12 cellular contexts compared by ENCODE assay signal in genomic region chr10:123146013-123146891, GRCh38. TPM values are rescaled to one million over a fixed set of nuclear protein-coding genes. Genes with fewer than 3 reads are reported as not detected.
A peak's percentile ranks its signal among the peaks of the same experiment; 100 is the strongest.
DNase-seq lines count a peak whose midpoint lies in the region; ATAC-seq and TF ChIP-seq lines count a peak whose summit lies in the region.
"Had no signal": no experiment of that assay in that cellular context is flagged by ENCODE, and none has a peak within 500 bp of the region (broad histone marks: within the 10 kb centered on the region; RNA-seq: fewer than 3 reads in every experiment).

No MANE protein-coding gene starts in this region.

- CTCF ChIA-PET in WTC11 (lab: Charles Lee), result interaction anchor here (0.6 to 2.0 kb wide), 4 partner anchors 8 to 283 kb away, joined by 3 to 11 read pairs (median 6); partner anchors contain the start of gene BUB3

- intact Hi-C loops in uterus (cut with DNase I; ENCODE audit: low total_unique reads), result no loop called here

- no peaks in the 10 kb centered on the region for H3K36me3 ChIP-seq in iPS-18a (ENCODE audit: control insufficient read depth, low read depth, low read length)
- no peaks in the 10 kb centered on the region for H3K36me3 ChIP-seq in uterus
- no peaks in the 10 kb centered on the region for H3K36me3 ChIP-seq in MG63
- H3K36me3 ChIP-seq: SJCRH30 had no signal

- H3K9me3 Mint-ChIP-seq in stimulated activated naive CD8-positive, alpha-beta T cell treated with anti-CD3 and anti-CD28 coated beads, Interleukin-15, Interleukin-2, amounts not matched to agents 100 ng/mL and 50 ng/mL, for 24 hours, result no peaks in the 10 kb centered on the region
- no peaks in the 10 kb centered on the region for H3K9me3 Mint-ChIP-seq in WTC11
- H3K9me3 Mint-ChIP-seq in stimulated activated memory B cell treated with anti-CD40 and anti-IgM and Interleukin-4, amounts not matched to agents 10 μg/mL and 1 μg/mL and 100 μg/mL, for 72 hours, result peaks cover 2% of the 10 kb centered on the region

- H3K4me1 Mint-ChIP-seq in stimulated activated naive CD8-positive, alpha-beta T cell treated with anti-CD3 and anti-CD28 coated beads, Interleukin-15, Interleukin-2, amounts not matched to agents 100 ng/mL and 50 ng/mL, for 24 hours (ENCODE audit: low read depth), result peaks cover 63% of the 10 kb centered on the region
- H3K4me1 Mint-ChIP-seq in WTC11, result peaks cover 68% of the 10 kb centered on the region
- H3K4me1 Mint-ChIP-seq in stimulated activated memory B cell treated with anti-CD40 and anti-IgM and Interleukin-4, amounts not matched to agents 10 μg/mL and 1 μg/mL and 100 μg/mL, for 72 hours, result peaks cover 24% of the 10 kb centered on the region

- H3K4me3 ChIP-seq in iPS-18a (ENCODE audit: low read length) (peak overlapping the region; percentile 9), uterus (no peak overlapping the region), MG63 (no peak overlapping the region)
- H3K4me3 ChIP-seq: SJCRH30 had no signal

- peak overlapping the region; percentile 36 for H3K27ac Mint-ChIP-seq in stimulated activated naive CD8-positive, alpha-beta T cell treated with anti-CD3 and anti-CD28 coated beads, Interleukin-15, Interleukin-2, amounts not matched to agents 100 ng/mL and 50 ng/mL, for 24 hours
- no peak overlapping the region for H3K27ac Mint-ChIP-seq in WTC11
- no peak overlapping the region for H3K27ac Mint-ChIP-seq in stimulated activated memory B cell treated with anti-CD40 and anti-IgM and Interleukin-4, amounts not matched to agents 10 μg/mL and 1 μg/mL and 100 μg/mL, for 72 hours

- no peaks in the 10 kb centered on the region for H3K36me3 Mint-ChIP-seq in stimulated activated naive CD8-positive, alpha-beta T cell treated with anti-CD3 and anti-CD28 coated beads, Interleukin-15, Interleukin-2, amounts not matched to agents 100 ng/mL and 50 ng/mL, for 24 hours (ENCODE audit: low read depth)
- peaks cover 3% of the 10 kb centered on the region; the same call in 1 of the 2 replicates for H3K36me3 Mint-ChIP-seq in WTC11
- no peaks in the 10 kb centered on the region for H3K36me3 Mint-ChIP-seq in stimulated activated memory B cell treated with anti-CD40 and anti-IgM and Interleukin-4, amounts not matched to agents 10 μg/mL and 1 μg/mL and 100 μg/mL, for 72 hours

- ATAC-seq in stimulated activated naive CD8-positive, alpha-beta T cell treated with anti-CD3 and anti-CD28 coated beads, Interleukin-15, Interleukin-2, amounts not matched to agents 100 U/mL and 50 U/mL, for 24 hours, result no peak
- ATAC-seq in WTC11, result no peak
- no peak for ATAC-seq in stimulated activated memory B cell treated with anti-CD40 and anti-IgM and Interleukin-4, amounts not matched to agents 10 μg/mL and 1 μg/mL and 100 μg/mL, for 72 hours

- H3K9me3 ChIP-seq in iPS-18a (ENCODE audit: control insufficient read depth, low read depth, low read length) (no peaks in the 10 kb centered on the region), uterus (no peaks in the 10 kb centered on the region), MG63 (no peaks in the 10 kb centered on the region)
- H3K9me3 ChIP-seq: SJCRH30 had no signal

- TF ChIP-seq CTCF in WTC11 (IDR thresholded peaks at IDR 0.05) (no peak), uterus (IDR thresholded peaks at IDR 0.05) (no peak)

- H3K4me1 ChIP-seq in iPS-18a (ENCODE audit: control insufficient read depth, low read depth, low read length) (peaks cover 45% of the 10 kb centered on the region), uterus (peaks cover 0 to 16% of the 10 kb centered on the region in 2 donors)
- H3K4me1 ChIP-seq: SJCRH30 had no signal

- no peak for TF ChIP-seq POLR2A in uterus (IDR thresholded peaks at IDR 0.05)

- DNase-seq in stimulated activated naive CD8-positive, alpha-beta T cell treated with anti-CD3 and anti-CD28 coated beads, Interleukin-15, Interleukin-2, amounts not matched to agents 100 U/mL and 50 U/mL, for 24 hours, result no peak
- DNase-seq in WTC11 (ENCODE audit: low spot score) (peak; percentile 21), D341Med (ENCODE audit: low spot score) (no peak), uterus (no peak), MG63 (no peak)
- DNase-seq: activated CD4-positive, alpha-beta T cell treated with anti-CD3 and anti-CD28 coated beads for 48 hours; hippocampal formation; NCI-H524; SJCRH30 had no signal

- no peak overlapping the region for H3K9ac ChIP-seq in iPS-18a (ENCODE audit: low read length)

- peaks cover 76% of the 10 kb centered on the region for H3K27me3 Mint-ChIP-seq in stimulated activated naive CD8-positive, alpha-beta T cell treated with anti-CD3 and anti-CD28 coated beads, Interleukin-15, Interleukin-2, amounts not matched to agents 100 ng/mL and 50 ng/mL, for 24 hours
- peaks cover 100% of the 10 kb centered on the region for H3K27me3 Mint-ChIP-seq in WTC11 (ENCODE audit: low read depth)
- peaks cover 72% of the 10 kb centered on the region for H3K27me3 Mint-ChIP-seq in stimulated activated memory B cell treated with anti-CD40 and anti-IgM and Interleukin-4, amounts not matched to agents 10 μg/mL and 1 μg/mL and 100 μg/mL, for 72 hours

- POLR2A ChIA-PET in WTC11 (lab: Charles Lee), result interaction anchor here (1.8 kb wide), 1 partner anchor 8 kb away, joined by 5 read pairs; the partner anchor contains the start of gene BUB3

- H3K27me3 ChIP-seq in iPS-18a (ENCODE audit: control insufficient read depth, insufficient read depth, low read length) (peaks cover 100% of the 10 kb centered on the region), uterus (peaks cover 33 to 93% of the 10 kb centered on the region in 2 donors), MG63 (peaks cover 2% of the 10 kb centered on the region; the same call in 1 of the 2 replicates)
- H3K27me3 ChIP-seq: SJCRH30 had no signal

- H3K27ac ChIP-seq in iPS-18a (ENCODE audit: low read length) (no peak overlapping the region), uterus (no peak overlapping the region)
- H3K27ac ChIP-seq: SJCRH30 had no signal

- peak overlapping the region; percentile 27 for H3K4me3 Mint-ChIP-seq in stimulated activated naive CD8-positive, alpha-beta T cell treated with anti-CD3 and anti-CD28 coated beads, Interleukin-15, Interleukin-2, amounts not matched to agents 100 ng/mL and 50 ng/mL, for 24 hours
- H3K4me3 Mint-ChIP-seq in WTC11, result peak overlapping the region; percentile 59
- no peak overlapping the region for H3K4me3 Mint-ChIP-seq in stimulated activated memory B cell treated with anti-CD40 and anti-IgM and Interleukin-4, amounts not matched to agents 10 μg/mL and 1 μg/mL and 100 μg/mL, for 72 hours

TF ChIP-seq in WTC11, 78 proteins besides CTCF, POLR2A, EP300 and RAD21 (continues in another document):
- no peak for TF ChIP-seq CDX4 (CRISPR knock-in tag; IDR thresholded peaks at IDR 0.05; ENCODE audit: borderline replicate concordance)
- no peak for TF ChIP-seq ESRRA (CRISPR knock-in tag; IDR thresholded peaks at IDR 0.05; ENCODE audit: borderline replicate concordance)
- TF ChIP-seq NR2C2 (CRISPR knock-in tag; IDR thresholded peaks at IDR 0.05), result no peak
- TF ChIP-seq ZNF671 (CRISPR knock-in tag; IDR thresholded peaks at IDR 0.05), result no peak
- TF ChIP-seq AFF4 (CRISPR knock-in tag; IDR thresholded peaks at IDR 0.05; ENCODE audit: borderline replicate concordance), result no peak

RNA-seq across cellular contexts. Expression of gene HMX2, which starts 1.7 kb away (rescaled TPM):
- 0.59 to 1.7 TPM (median 1.4 TPM) in 3 replicates for total RNA-seq in WTC11 (2021)
- total RNA-seq in uterus, result not detected
- total RNA-seq in MG63 (2014; rRNA removed; shearing (Covaris generic); ENCODE audit: low replicate concordance), result 0.07 and 6.0 TPM in 2 replicates
- total RNA-seq: SJCRH30 had no signal

RNA-seq across cellular contexts. Expression of gene BUB3, which starts 8.0 kb away (rescaled TPM):
- total RNA-seq in WTC11 (2021), result 180 to 192 TPM (median 186 TPM) in 3 replicates
- total RNA-seq in uterus, result 100 to 1,000 TPM in 2 of 4 donors, 10 to 100 TPM in 2; 57.2 to 156 (median 99.4) TPM
- total RNA-seq in MG63 (2014; rRNA removed; shearing (Covaris generic); ENCODE audit: low replicate concordance), result 164 and 222 TPM in 2 replicates

RNA-seq across cellular contexts. Expression of gene HMX3, which starts 10.5 kb away (rescaled TPM):
- total RNA-seq in WTC11 (2021) (0.23 TPM in 1 of 3 replicates, not detected in the others), uterus (not detected)
- 5.0 and 8.6 TPM in 2 replicates for total RNA-seq in MG63 (2014; rRNA removed; shearing (Covaris generic); ENCODE audit: low replicate concordance)
